1 cellular context compared by ENCODE assay signal in genomic region chr10:44046605-44047004, GRCh38.
TF ChIP-seq lines count a peak whose summit lies in the region.

No MANE protein-coding gene starts in this region.

TF ChIP-seq in GM23338, 12 proteins besides CTCF, POLR2A, EP300 and RAD21 (continued from another document):
- TF ChIP-seq ZNF462 (CRISPR knock-in tag; IDR thresholded peaks at IDR 0.05) (no peak), CREB1 (CRISPR knock-in tag; IDR thresholded peaks at IDR 0.05; ENCODE audit: low read depth) (no peak), EZH2phosphoT487 (IDR thresholded peaks at IDR 0.05; ENCODE audit: unreplicated experiment) (no peak), EZH2 (IDR thresholded peaks at IDR 0.05; ENCODE audit: low read depth, unreplicated experiment) (no peak), ZNF331 (CRISPR knock-in tag; IDR thresholded peaks at IDR 0.05; ENCODE audit: low read depth) (no peak), STAT1 (IDR thresholded peaks at IDR 0.05; ENCODE audit: unreplicated experiment) (no peak)
